In the genomic region with DNA sequence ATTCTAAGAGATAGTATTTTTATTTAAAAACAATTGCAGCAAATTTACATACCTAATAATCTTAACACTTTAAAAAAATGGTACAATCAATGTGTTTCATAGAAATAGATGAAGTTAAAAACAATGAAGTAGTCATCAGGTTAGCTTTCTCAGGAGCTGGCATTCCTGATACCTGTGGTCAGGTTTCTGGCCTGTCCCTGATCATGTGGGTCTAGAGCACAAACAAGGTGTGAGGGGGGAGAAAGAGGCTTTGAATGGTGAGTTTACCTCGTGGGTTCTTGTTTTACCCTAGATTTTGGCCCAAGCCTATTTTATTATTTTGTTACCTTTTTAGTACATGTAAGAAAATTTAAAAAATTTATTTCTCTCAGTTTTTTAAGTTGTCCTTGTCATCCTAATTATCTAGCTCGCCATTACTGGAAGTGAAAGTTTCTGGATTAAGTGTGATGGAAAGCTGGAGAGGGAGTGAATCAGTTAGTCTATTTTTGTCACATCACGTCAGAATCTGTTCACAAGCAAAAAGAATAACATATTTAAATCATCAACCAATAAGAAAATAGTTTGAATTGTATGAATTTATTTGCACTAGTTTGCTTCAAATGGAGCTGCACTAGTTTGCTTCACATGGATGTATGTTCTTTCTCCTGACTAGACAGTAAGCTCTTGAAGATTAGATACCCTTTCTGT, we compare ENCODE assay signal across 13 cellular contexts.
"Had no signal": no experiment of that assay in that cellular context is flagged by ENCODE, and none has a peak within 500 bp of the region (broad histone marks: within the 10 kb centered on the region; RNA-seq: fewer than 3 reads in every experiment).

No MANE protein-coding gene starts in this region.

- H3K27ac ChIP-seq: breast epithelium, transverse colon had no signal

- ATAC-seq: stimulated activated memory B cell treated with anti-CD40 and anti-IgM and Interleukin-4, amounts not matched to agents 10 μg/mL and 1 μg/mL and 100 μg/mL, for 72 hours had no signal

- DNase-seq: activated CD4-positive, alpha-beta memory T cell treated with anti-CD3 and anti-CD28 coated beads for 36 hours; activated CD4-positive, CD25-positive, alpha-beta regulatory T cell treated with anti-CD3 and anti-CD28 coated beads, Interleukin-2, amount 50 U/mL, for 72 hours; activated gamma-delta T cell treated with Interleukin-2 at 50 U/mL for 16 hours; activated naive CD8-positive, alpha-beta T cell treated with anti-CD3 and anti-CD28 coated beads for 36 hours; activated T-cell treated with anti-CD3 and anti-CD28 coated beads, Interleukin-2, amount 50 U/mL, for 48 hours; foreskin melanocyte; hippocampal formation; spleen; stimulated activated CD4-positive, alpha-beta T cell treated with anti-CD3 and anti-CD28 coated beads, Interleukin-1b, Interleukin-23, amount 100 ng/mL, for 48 hours; T-helper 2 cell; transverse colon had no signal

- H3K27me3 ChIP-seq: breast epithelium, transverse colon had no signal

- H3K9me3 ChIP-seq: breast epithelium, spleen, transverse colon had no signal

- H3K36me3 ChIP-seq: breast epithelium, spleen, transverse colon had no signal

- H3K4me3 ChIP-seq: breast epithelium, spleen, transverse colon had no signal

- H3K4me1 ChIP-seq: breast epithelium, spleen had no signal
